ENCODE assay signal across 14 cellular contexts in genomic region chr3:148211725-148212124, GRCh38.
DNase-seq lines count a peak whose midpoint lies in the region; ATAC-seq and TF ChIP-seq lines count a peak whose summit lies in the region.
"Had no signal": no experiment of that assay in that cellular context is flagged by ENCODE, and none has a peak within 500 bp of the region (broad histone marks: within the 10 kb centered on the region; RNA-seq: fewer than 3 reads in every experiment).

No MANE protein-coding gene starts in this region.

- no peak overlapping the region for H3K4me2 ChIP-seq in fibroblast of lung (ENCODE audit: extremely low read depth, insufficient read depth, low read length)

- H3K4me1 ChIP-seq in fibroblast of lung (ENCODE audit: control insufficient read depth, extremely low read depth, insufficient read depth, low read length) = no peaks in the 10 kb centered on the region
- H3K4me1 ChIP-seq in endodermal cell (ENCODE audit: control insufficient read depth, insufficient read depth, low read length) = no peaks in the 10 kb centered on the region
- H3K4me1 ChIP-seq: heart left ventricle had no signal

- TF ChIP-seq CTCF in fibroblast of lung (conservative IDR thresholded peaks at IDR 0.05 in 1 of 2, IDR thresholded peaks at IDR 0.05 in 1 of 2; ENCODE audit: low read depth in 1 of 2, low read length in 2 of 2) (no peak), WTC11 (IDR thresholded peaks at IDR 0.05) (no peak), endodermal cell (conservative IDR thresholded peaks at IDR 0.05) (no peak)

- peak; percentile 17 for DNase-seq in AG20443 (ENCODE audit: low spot score)
- DNase-seq in HT-29 (ENCODE audit: low spot score) = peak; percentile 54
- DNase-seq in fibroblast of lung (ENCODE audit: low read depth in 2 of 2) = peak; percentile 44 to 53
- no peak for DNase-seq in activated CD8-positive, alpha-beta memory T cell treated with anti-CD3 and anti-CD28 coated beads for 24 hours
- no peak for DNase-seq in WTC11 (ENCODE audit: low spot score)
- DNase-seq in NCI-H2081 treated with DMSO at 0.1 percent for 48 hours (lab: John Stamatoyannopoulos, UW) = no peak
- DNase-seq in endodermal cell = no peak
- DNase-seq: activated CD8-positive, alpha-beta memory T cell treated with anti-CD3 and anti-CD28 coated beads, Interleukin-2, amount 50 U/mL, for 4 hours; caudate nucleus; heart left ventricle; NCI-H1694 treated with DMSO at 0.1 percent for 48 hours; nephron progenitor cell had no signal

- H3K4me3 ChIP-seq in fibroblast of lung (replicated peaks in 1 of 4; ENCODE audit: control extremely low read depth in 1 of 4, insufficient read depth in 1 of 4, low read depth in 3 of 4, low read length in 4 of 4) (no peak overlapping the region), endodermal cell (ENCODE audit: low read length) (no peak overlapping the region)
- H3K4me3 ChIP-seq: heart left ventricle, SK-N-MC had no signal

- H3K36me3 Mint-ChIP-seq in WTC11 (no peaks in the 10 kb centered on the region), endodermal cell (ENCODE audit: low read depth) (no peaks in the 10 kb centered on the region)

- H4K20me1 ChIP-seq in fibroblast of lung (ENCODE audit: control insufficient read depth, extremely low read depth, insufficient read depth, low read length) = no peaks in the 10 kb centered on the region

- H3K27ac Mint-ChIP-seq in WTC11 = no peak overlapping the region
- no peak overlapping the region for H3K27ac Mint-ChIP-seq in endodermal cell
- H3K27ac Mint-ChIP-seq: nephron progenitor cell had no signal

- H3K4me3 Mint-ChIP-seq in WTC11 (no peak overlapping the region), endodermal cell (no peak overlapping the region)
- H3K4me3 Mint-ChIP-seq: nephron progenitor cell had no signal

- ATAC-seq in GM19467 (IDR thresholded peaks at IDR 0.05; ENCODE audit: unreplicated experiment) (peak; percentile 89), WTC11 (no peak)
- ATAC-seq: heart left ventricle had no signal

- no peaks in the 10 kb centered on the region for H3K79me2 ChIP-seq in fibroblast of lung (ENCODE audit: control insufficient read depth, insufficient read depth, low read length)

- H3K9me3 Mint-ChIP-seq in WTC11 = no peaks in the 10 kb centered on the region
- no peaks in the 10 kb centered on the region for H3K9me3 Mint-ChIP-seq in endodermal cell
- H3K9me3 Mint-ChIP-seq: nephron progenitor cell had no signal

- peaks cover 25% of the 10 kb centered on the region for H3K4me1 Mint-ChIP-seq in WTC11
- H3K4me1 Mint-ChIP-seq in endodermal cell = no peaks in the 10 kb centered on the region
- H3K4me1 Mint-ChIP-seq: nephron progenitor cell had no signal

- H3K9ac ChIP-seq in fibroblast of lung (ENCODE audit: insufficient read depth, low read length) (no peak overlapping the region), endodermal cell (ENCODE audit: extremely low read depth, low read length, poor library complexity, severe bottlenecking) (no peak overlapping the region)

- H3K27ac ChIP-seq in fibroblast of lung (ENCODE audit: insufficient read depth, low read length) = no peak overlapping the region
- no peak overlapping the region for H3K27ac ChIP-seq in endodermal cell (ENCODE audit: low read depth, low read length)
- H3K27ac ChIP-seq: heart left ventricle, SK-N-MC had no signal

- CTCF ChIA-PET in WTC11 (lab: Charles Lee) = interaction anchor here (0.7 to 1.7 kb wide), 2 partner anchors 9 to 10 kb away, joined by 3 to 6 read pairs; no protein-coding TSS in a partner anchor

- no peaks in the 10 kb centered on the region for H3K27me3 Mint-ChIP-seq in WTC11 (ENCODE audit: low read depth)
- H3K27me3 Mint-ChIP-seq in endodermal cell (ENCODE audit: insufficient read depth) = no peaks in the 10 kb centered on the region

- no peak overlapping the region for H2AFZ ChIP-seq in fibroblast of lung (ENCODE audit: low read length)

- no peaks in the 10 kb centered on the region for H3K36me3 ChIP-seq in fibroblast of lung (ENCODE audit: control insufficient read depth, insufficient read depth, low read length)
- H3K36me3 ChIP-seq in endodermal cell (ENCODE audit: control insufficient read depth, insufficient read depth, low read length) = no peaks in the 10 kb centered on the region
- H3K36me3 ChIP-seq: heart left ventricle had no signal

- H3K9me3 ChIP-seq in fibroblast of lung (ENCODE audit: control insufficient read depth, insufficient read depth, low read depth, low read length) = no peaks in the 10 kb centered on the region
- H3K9me3 ChIP-seq in endodermal cell (ENCODE audit: control insufficient read depth, low read length) = no peaks in the 10 kb centered on the region
- H3K9me3 ChIP-seq: heart left ventricle had no signal

- H3K27me3 ChIP-seq in fibroblast of lung (ENCODE audit: control insufficient read depth, insufficient read depth, low read length) = no peaks in the 10 kb centered on the region
- peaks cover under 1% of the 10 kb centered on the region for H3K27me3 ChIP-seq in endodermal cell (ENCODE audit: control insufficient read depth, insufficient read depth, low read length, poor library complexity, severe bottlenecking)
- H3K27me3 ChIP-seq: heart left ventricle had no signal

- POLR2A ChIA-PET in WTC11 (lab: Charles Lee) = no interaction called here

TF ChIP-seq in WTC11, 78 proteins besides CTCF, POLR2A, EP300 and RAD21:
- TF ChIP-seq CREM (CRISPR knock-in tag; IDR thresholded peaks at IDR 0.05) (no peak), ZNF671 (CRISPR knock-in tag; IDR thresholded peaks at IDR 0.05) (no peak), ATF2 (CRISPR knock-in tag; IDR thresholded peaks at IDR 0.05; ENCODE audit: borderline replicate concordance, low read depth) (no peak), TEAD1 (CRISPR knock-in tag; IDR thresholded peaks at IDR 0.05) (no peak), ZSCAN18 (CRISPR knock-in tag; IDR thresholded peaks at IDR 0.05) (no peak), PRDM15 (CRISPR knock-in tag; IDR thresholded peaks at IDR 0.05) (no peak), JUN (CRISPR knock-in tag; IDR thresholded peaks at IDR 0.05) (no peak), CBFB (CRISPR knock-in tag; IDR thresholded peaks at IDR 0.05; ENCODE audit: low read depth) (no peak), MLX (CRISPR knock-in tag; IDR thresholded peaks at IDR 0.05) (no peak), GTF2I (CRISPR knock-in tag; conservative IDR thresholded peaks at IDR 0.05) (no peak)

Comparison
In these comparisons a context has a peak if more than half of its experiments do, and no peak if none do; other contexts are left out.
1. DNase-seq: peak in AG20443 (single experiment), HT-29 (single experiment) and fibroblast of lung (2 of 2); none in activated CD8-positive, alpha-beta memory T cell treated with anti-CD3 and anti-CD28 coated beads for 24 hours (single experiment), WTC11 (single experiment), NCI-H2081 treated with DMSO at 0.1 percent for 48 hours (single experiment) and endodermal cell (single experiment).